ENCODE assay signal across 14 cellular contexts in the genomic region with DNA sequence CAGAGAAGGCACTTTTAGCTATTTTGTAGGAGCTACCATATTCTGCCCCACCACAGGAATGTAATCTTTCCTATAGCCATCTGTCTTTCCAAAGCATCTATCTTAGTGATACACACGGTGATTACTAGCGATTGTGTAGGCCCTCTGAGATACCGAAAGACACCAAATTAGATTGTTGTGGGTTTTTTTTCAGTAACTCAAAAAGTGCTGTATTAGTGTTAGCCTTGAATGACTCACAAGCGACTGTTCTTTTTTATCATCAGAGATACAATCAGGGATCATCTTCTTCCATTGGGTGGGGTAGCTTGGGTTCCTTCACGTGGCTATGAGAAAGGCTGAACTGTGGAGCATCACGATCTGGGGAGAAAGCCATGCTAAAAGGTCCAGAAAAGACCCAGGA.
"Had no signal": no experiment of that assay in that cellular context is flagged by ENCODE, and none has a peak within 500 bp of the region (broad histone marks: within the 10 kb centered on the region; RNA-seq: fewer than 3 reads in every experiment).

No MANE protein-coding gene starts in this region.

- H3K27ac ChIP-seq: brain microvascular endothelial cell, colonic mucosa, parathyroid adenoma, thyroid gland, uterus had no signal

- H3K9me3 ChIP-seq: colonic mucosa, thyroid gland, uterus had no signal

- H3K4me3 ChIP-seq: colonic mucosa, thyroid gland, uterus had no signal

- H3K27me3 ChIP-seq: brain microvascular endothelial cell, colonic mucosa, thyroid gland, uterus had no signal

- DNase-seq: activated CD4-positive, alpha-beta T cell treated with anti-CD3 and anti-CD28 coated beads, Interleukin-2, amount 50 U/mL, for 4 hours; activated CD4-positive, CD25-positive, alpha-beta regulatory T cell treated with anti-CD3 and anti-CD28 coated beads, Interleukin-2, amount 50 U/mL, for 72 hours; activated naive CD8-positive, alpha-beta T cell treated with anti-CD3 and anti-CD28 coated beads, Interleukin-2, amount 10 ng/mL, durations not matched to agents 7 days and 5 days; brain microvascular endothelial cell; colonic mucosa; immature natural killer cell; mesendoderm; naive thymus-derived CD4-positive, alpha-beta T cell; stimulated activated CD4-positive, alpha-beta T cell treated with anti-CD3 and anti-CD28 coated beads, Interleukin-12 subunit alpha, Interleukin-12 subunit beta, amount 100 ng/mL, for 4 hours; stimulated activated CD4-positive, alpha-beta T cell treated with anti-CD3 and anti-CD28 coated beads, Interleukin-1b, Interleukin-23, amount 100 ng/mL, for 48 hours; stimulated activated naive CD4-positive, alpha-beta T cell treated with Interleukin-2 at 50 U/mL for 16 hours; thyroid gland; uterus had no signal

- H3K4me1 ChIP-seq: colonic mucosa, thyroid gland, uterus had no signal

- H2AFZ ChIP-seq: parathyroid adenoma had no signal

- ATAC-seq: naive thymus-derived CD4-positive, alpha-beta T cell had no signal

- H3K9ac ChIP-seq: parathyroid adenoma had no signal

- H3K36me3 ChIP-seq: brain microvascular endothelial cell, colonic mucosa, thyroid gland, uterus had no signal
